ENCODE assay signal across 21 cellular contexts in genomic region chr11:86947541-86947940, GRCh38. TPM values are rescaled to one million over a fixed set of nuclear protein-coding genes. Genes with fewer than 3 reads are reported as not detected.
DNase-seq lines count a peak whose midpoint lies in the region; ATAC-seq and TF ChIP-seq lines count a peak whose summit lies in the region.
"Had no signal": no experiment of that assay in that cellular context is flagged by ENCODE, and none has a peak within 500 bp of the region (broad histone marks: within the 10 kb centered on the region; RNA-seq: fewer than 3 reads in every experiment).

No MANE protein-coding gene starts in this region.

- H3K36me3 ChIP-seq in ascending aorta = peaks cover 10 to 46% of the 10 kb centered on the region in 2 donors
- peaks cover 23 to 49% (median 24%) of the 10 kb centered on the region in 3 donors for H3K36me3 ChIP-seq in skeletal muscle tissue (ENCODE audit: control insufficient read depth in 3 of 3, insufficient read depth in 3 of 3, low read length in 3 of 3)
- H3K36me3 ChIP-seq: BLaER1, neural progenitor cell had no signal

- ATAC-seq in foreskin keratinocyte (peak; percentile 32), SK-N-SH treated with all-trans-retinoic acid at 6 μM for 48 hours (no peak)
- ATAC-seq: WTC11 had no signal

- peak overlapping the region in 1 of 2 donors; percentile 99 for H3K4me3 ChIP-seq in ascending aorta
- peak overlapping the region in 2 of 3 donors; percentile 22 to 60 for H3K4me3 ChIP-seq in skeletal muscle tissue (ENCODE audit: low read length in 3 of 3)
- H3K4me3 ChIP-seq: BLaER1, cardiac muscle cell, neural progenitor cell, testis had no signal

- TF ChIP-seq CTCF in ascending aorta (IDR thresholded peaks at IDR 0.05) = no peak
- no peak for TF ChIP-seq CTCF in foreskin keratinocyte (conservative IDR thresholded peaks at IDR 0.05)
- TF ChIP-seq CTCF in GM13977 (IDR thresholded peaks at IDR 0.05; ENCODE audit: extremely low read depth, insufficient read depth, missing control alignments) = no peak

- H3K27me3 ChIP-seq in ascending aorta (no peaks in the 10 kb centered on the region), foreskin keratinocyte (no peaks in the 10 kb centered on the region), skeletal muscle tissue (ENCODE audit: control insufficient read depth in 3 of 3, insufficient read depth in 3 of 3, low read length in 3 of 3) (no peaks in the 10 kb centered on the region)
- H3K27me3 ChIP-seq: BLaER1, cardiac muscle cell, neural progenitor cell, testis had no signal

- H3K27ac ChIP-seq in ascending aorta = peak overlapping the region; percentile 46 to 62
- no peak overlapping the region for H3K27ac ChIP-seq in foreskin keratinocyte
- H3K27ac ChIP-seq in skeletal muscle tissue (ENCODE audit: low read depth, low read length) = no peak overlapping the region
- H3K27ac ChIP-seq: BLaER1, neural progenitor cell, testis had no signal

- H3K4me1 ChIP-seq in ascending aorta (peaks cover 14 to 47% of the 10 kb centered on the region in 2 donors), foreskin keratinocyte (peaks cover 4% of the 10 kb centered on the region), skeletal muscle tissue (ENCODE audit: control insufficient read depth in 3 of 3, insufficient read depth in 3 of 3, low read length in 3 of 3) (peaks cover 62 to 72% (median 69%) of the 10 kb centered on the region in 3 donors)
- H3K4me1 ChIP-seq: BLaER1 had no signal

- no peaks in the 10 kb centered on the region for H3K9me3 ChIP-seq in ascending aorta
- no peaks in the 10 kb centered on the region for H3K9me3 ChIP-seq in skeletal muscle tissue (ENCODE audit: control insufficient read depth in 3 of 3, low read length in 3 of 3)
- H3K9me3 ChIP-seq: BLaER1, testis had no signal

- DNase-seq in HT1080 (ENCODE audit: low read depth) (peak; percentile 78), ascending aorta (ENCODE audit: low spot score in 2 of 2) (no peak), foreskin keratinocyte (peak in 1 of 2 donors; percentile 39), GM13977 (ENCODE audit: low spot score) (no peak), H4 (ENCODE audit: low spot score) (no peak)
- DNase-seq: activated naive CD8-positive, alpha-beta T cell treated with anti-CD3 and anti-CD28 coated beads for 36 hours; effector memory CD4-positive, alpha-beta T cell; mesendoderm; MV-4-11; NCI-H2029 treated with DMSO at 0.1 percent for 48 hours; NCI-H510A; stimulated activated CD4-positive, alpha-beta T cell treated with anti-CD3 and anti-CD28 coated beads, Interleukin-4, amount 100 ng/mL, for 1 hour; stimulated activated CD8-positive, alpha-beta memory T cell treated with anti-CD3 and anti-CD28 coated beads, Interleukin-4, amount 100 ng/mL, for 48 hours; testis had no signal

- in situ Hi-C loops in GM13977 (cut with MboI; ENCODE audit: low pct_unique_long_range_greater_than_20kb, low sequenced_read_pairs, unreplicated experiment) = loop anchor here (25.0 kb wide), 2 partner anchors 340 to 465 kb away; no protein-coding TSS in a partner anchor

- H3K9ac ChIP-seq in skeletal muscle tissue (ENCODE audit: low read depth in 1 of 3, low read length in 3 of 3) = no peak overlapping the region
- H3K9ac ChIP-seq: BLaER1, neural progenitor cell had no signal

- intact Hi-C loops in ascending aorta (cut with DNase I) = no loop called here

TF ChIP-seq in SK-N-SH treated with all-trans-retinoic acid at 6 μM for 48 hours, 23 proteins besides CTCF, POLR2A, EP300 and RAD21:
- no peak for TF ChIP-seq POU6F1 (CRISPR knock-in tag; IDR thresholded peaks at IDR 0.05; ENCODE audit: borderline replicate concordance, low read depth)
- no peak for TF ChIP-seq CREB5 (CRISPR knock-in tag; IDR thresholded peaks at IDR 0.05; ENCODE audit: low read depth)
- no peak for TF ChIP-seq TOX (CRISPR knock-in tag; IDR thresholded peaks at IDR 0.05; ENCODE audit: borderline replicate concordance)
- TF ChIP-seq TCF4 (CRISPR knock-in tag; IDR thresholded peaks at IDR 0.05; ENCODE audit: borderline replicate concordance) = no peak
- no peak for TF ChIP-seq TSHZ2 (CRISPR knock-in tag; IDR thresholded peaks at IDR 0.05)
- TF ChIP-seq PPARA (CRISPR knock-in tag; IDR thresholded peaks at IDR 0.05; ENCODE audit: borderline replicate concordance) = no peak
- no peak for TF ChIP-seq SNAI2 (CRISPR knock-in tag; IDR thresholded peaks at IDR 0.05)
- TF ChIP-seq ISL1 (CRISPR knock-in tag; IDR thresholded peaks at IDR 0.05) = no peak
- TF ChIP-seq CSDC2 (CRISPR knock-in tag; IDR thresholded peaks at IDR 0.05) = no peak
TF ChIP-seq in SK-N-SH treated with all-trans-retinoic acid at 6 μM for 48 hours: peak in this region for 0.

RNA-seq across cellular contexts. Expression of gene FZD4, which starts 7.7 kb away (rescaled TPM):
- total RNA-seq in HT1080 (2014; rRNA removed; shearing (Covaris generic)) = 3.0 and 5.4 TPM in 2 replicates
- 3.0 and 3.6 TPM in 2 replicates for polyA plus RNA-seq in HT1080 (2015; cell fraction: cytosol; rRNA removed)
- 5.5 and 5.9 TPM in 2 replicates for polyA plus RNA-seq in HT1080 (2015; cell fraction: nucleus; rRNA removed)
- total RNA-seq in ascending aorta = 124 TPM
- total RNA-seq in foreskin keratinocyte = 0.49 and 0.68 TPM in 2 replicates
- polyA plus RNA-seq in foreskin keratinocyte = 0.13 and 0.17 TPM in 2 replicates
- total RNA-seq in skeletal muscle tissue = 56.4 TPM
- total RNA-seq in H4 (2014; rRNA removed; shearing (Covaris generic)) = 8.8 and 10.5 TPM in 2 replicates
- polyA plus RNA-seq: IgD-negative memory B cell had no signal

Comparison
In these comparisons a context has a peak if more than half of its experiments do, and no peak if none do; other contexts are left out.
1. H3K27ac ChIP-seq: peak in ascending aorta (2 of 2); none in foreskin keratinocyte (single experiment) and skeletal muscle tissue (single experiment).